ENCODE assay signal across 8 cellular contexts in the genomic region with DNA sequence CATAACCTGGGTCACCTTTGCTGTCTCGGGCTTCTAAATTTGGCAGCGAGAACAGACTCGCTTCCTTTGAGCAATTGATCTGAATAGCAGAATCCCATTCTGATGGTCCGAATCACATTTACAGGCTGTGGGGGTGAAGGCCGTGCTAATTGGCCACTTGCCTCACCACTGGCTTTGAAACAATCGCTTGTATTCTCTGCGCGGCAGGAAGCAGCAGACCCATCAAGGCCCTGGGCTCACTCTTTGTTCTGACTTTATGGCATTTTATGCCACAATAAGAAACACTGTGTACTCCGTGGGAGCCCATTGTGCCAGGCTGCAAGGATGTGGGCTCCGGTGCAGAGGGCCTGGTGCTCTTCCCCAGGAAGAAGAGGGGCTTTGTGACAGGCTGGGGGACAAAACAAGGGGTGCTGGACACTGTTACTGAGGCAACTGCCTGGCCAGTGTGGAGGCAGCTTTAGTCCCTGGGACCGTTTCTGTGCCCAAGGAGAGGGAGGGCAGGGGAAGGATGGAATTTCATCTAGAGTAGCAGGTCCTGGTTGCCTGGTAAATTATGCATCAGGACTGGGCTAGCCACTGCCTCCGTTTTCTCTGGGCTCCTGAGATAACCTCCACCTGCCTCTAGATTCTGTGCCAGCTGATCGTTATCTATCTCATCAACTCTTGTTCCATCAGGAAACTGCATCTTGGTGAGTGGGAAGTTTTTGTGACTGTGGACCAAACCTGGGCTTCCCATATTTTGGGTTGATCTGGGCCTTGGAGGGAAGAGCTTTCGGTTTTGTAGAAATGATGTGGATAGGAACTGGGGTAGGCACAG.
DNase-seq lines count a peak whose midpoint lies in the region; FAIRE-seq and TF ChIP-seq lines count a peak whose summit lies in the region.
"Had no signal": no experiment of that assay in that cellular context is flagged by ENCODE, and none has a peak within 500 bp of the region (broad histone marks: within the 10 kb centered on the region; RNA-seq: fewer than 3 reads in every experiment).

No MANE protein-coding gene starts in this region.

- H3K27me3 ChIP-seq in mammary epithelial cell (ENCODE audit: insufficient read depth, low read length) = no peaks in the 10 kb centered on the region
- no peaks in the 10 kb centered on the region for H3K27me3 ChIP-seq in smooth muscle cell (ENCODE audit: low read depth)
- H3K27me3 ChIP-seq in small intestine (ENCODE audit: control insufficient read depth in 2 of 2, insufficient read depth in 2 of 2, low read length in 2 of 2) = peaks cover 5 to 6% of the 10 kb centered on the region in 2 donors

- H3K79me2 ChIP-seq in mammary epithelial cell (ENCODE audit: insufficient read depth, low read length) = peaks cover 31% of the 10 kb centered on the region
- no peaks in the 10 kb centered on the region for H3K79me2 ChIP-seq in smooth muscle cell (ENCODE audit: low read depth)

- no peaks in the 10 kb centered on the region for H3F3A ChIP-seq in smooth muscle cell (ENCODE audit: low read depth)

- H3K4me1 ChIP-seq in mammary epithelial cell (ENCODE audit: insufficient read depth, low read length) (peaks cover 21% of the 10 kb centered on the region), smooth muscle cell (ENCODE audit: low read depth) (peaks cover 16% of the 10 kb centered on the region), small intestine (ENCODE audit: control insufficient read depth in 2 of 2, insufficient read depth in 1 of 2, low read depth in 1 of 2, low read length in 1 of 2) (no peaks in the 10 kb centered on the region)

- BruUV-seq in mammary epithelial cell (replicated peaks; lab: Mats Ljungman, UMichigan) = no TSS peak

- intact Hi-C loops in mammary epithelial cell (cut with micrococcal nuclease) = loop anchor here (1.0 to 10.0 kb wide), 4 partner anchors 56 to 489 kb away; no protein-coding TSS in a partner anchor

- dilution Hi-C loops in mammary epithelial cell (cut with HindIII; ENCODE audit: low sequenced_read_pairs) = no loop called here

- WGBS in mammary epithelial cell (ENCODE audit: low coverage, missing lambda C conversion rate) = 8% methylated on average over 14 of the region's 14 CpGs
- 29% methylated on average over 14 of the region's 14 CpGs for WGBS in smooth muscle cell (ENCODE audit: low lambda C conversion rate)
- 29 to 52% (median 39%) methylated on average over 14 of the region's 14 CpGs for WGBS in small intestine, 3 donors

- H3K9ac ChIP-seq in mammary epithelial cell (ENCODE audit: insufficient read depth, low read length) (peak overlapping the region; percentile 96), smooth muscle cell (ENCODE audit: low read depth) (no peak overlapping the region)

- H3K27ac ChIP-seq in mammary epithelial cell (ENCODE audit: insufficient read depth, low read depth, low read length) (peak overlapping the region; percentile 91), smooth muscle cell (ENCODE audit: low read depth) (no peak overlapping the region), small intestine (ENCODE audit: low read depth in 1 of 2, low read length in 1 of 2) (peak overlapping the region in 1 of 2 donors; percentile 39)

- no peaks in the 10 kb centered on the region for H3K36me3 ChIP-seq in mammary epithelial cell (ENCODE audit: insufficient read depth, low read length)
- no peaks in the 10 kb centered on the region for H3K36me3 ChIP-seq in smooth muscle cell (ENCODE audit: low read depth)
- no peaks in the 10 kb centered on the region for H3K36me3 ChIP-seq in small intestine (ENCODE audit: control insufficient read depth in 2 of 2, insufficient read depth in 2 of 2, low read length in 2 of 2)

- CTCF ChIA-PET in mammary epithelial cell (lab: Charles Lee; ENCODE audit: low non-redundant PET) = interaction anchor here (0.7 to 0.8 kb wide), 2 partner anchors 18 to 263 kb away, joined by 3 to 4 read pairs; no protein-coding TSS in a partner anchor

- H3K9me3 ChIP-seq in mammary epithelial cell (replicated peaks; ENCODE audit: insufficient read depth, low read length) (peaks cover 5% of the 10 kb centered on the region), smooth muscle cell (replicated peaks; ENCODE audit: low read depth) (no peaks in the 10 kb centered on the region), small intestine (ENCODE audit: control insufficient read depth, low read depth) (no peaks in the 10 kb centered on the region)

- H4K20me1 ChIP-seq in mammary epithelial cell (ENCODE audit: insufficient read depth, low read length) = no peaks in the 10 kb centered on the region
- no peaks in the 10 kb centered on the region for H4K20me1 ChIP-seq in smooth muscle cell (ENCODE audit: low read depth)

- peak overlapping the region; percentile 70 for H3K4me2 ChIP-seq in mammary epithelial cell (ENCODE audit: insufficient read depth, low read depth, low read length)
- peak overlapping the region; percentile 97 for H3K4me2 ChIP-seq in smooth muscle cell

- H2AFZ ChIP-seq in mammary epithelial cell (ENCODE audit: low read depth, low read length) = peak overlapping the region; percentile 10
- no peak overlapping the region for H2AFZ ChIP-seq in smooth muscle cell (ENCODE audit: low read depth)

- FAIRE-seq in small intestine (lab: Jason Lieb, UNC) = no peak

- DNase-seq in M059J (ENCODE audit: low read depth) (peak; percentile 46), mammary epithelial cell (peak; percentile 50), iPS-NIHi7 (ENCODE audit: extremely low spot score) (peak; percentile 40), smooth muscle cell (lab: John Stamatoyannopoulos, UW; ENCODE audit: unreplicated experiment) (no peak), NCI-H446 treated with DMSO at 0.1 percent for 48 hours (lab: John Stamatoyannopoulos, UW) (no peak), small intestine (no peak), NCI-H1694 treated with DMSO at 0.1 percent for 48 hours (lab: John Stamatoyannopoulos, UW) (no peak)
- DNase-seq: NCI-H1436 treated with DMSO at 0.1 percent for 48 hours had no signal

- in situ Hi-C loops in mammary epithelial cell (cut with MboI; ENCODE audit: low sequenced_read_pairs in 2 of 2) = loop anchor here in 1 of 2 donors (5.0 kb wide), 1 partner anchor 261 kb away; a partner anchor contains a TSS

- no peak for TF ChIP-seq CTCF in mammary epithelial cell (conservative IDR thresholded peaks at IDR 0.05 in 1 of 2, IDR thresholded peaks at IDR 0.05 in 1 of 2; ENCODE audit: extremely low read depth in 1 of 2, insufficient read depth in 1 of 2, low read depth in 1 of 2, low read length in 2 of 2)
- TF ChIP-seq CTCF in smooth muscle cell (IDR thresholded peaks at IDR 0.05; ENCODE audit: borderline replicate concordance, insufficient read depth, poor library complexity, severe bottlenecking) = no peak

- H3K4me3 ChIP-seq in mammary epithelial cell (replicated peaks in 1 of 3; ENCODE audit: insufficient read depth in 1 of 3, low read depth in 2 of 3, low read length in 3 of 3) = peak overlapping the region; percentile 58 to 79 (median 68)
- peak overlapping the region; percentile 87 for H3K4me3 ChIP-seq in smooth muscle cell
- no peak overlapping the region for H3K4me3 ChIP-seq in small intestine (ENCODE audit: low read depth in 1 of 2, low read length in 2 of 2)

Comparison
In these comparisons a context has a peak if more than half of its experiments do, and no peak if none do; other contexts are left out.
1. DNase-seq: peak in M059J (single experiment), mammary epithelial cell (single experiment) and iPS-NIHi7 (single experiment); none in smooth muscle cell (single experiment), NCI-H446 treated with DMSO at 0.1 percent for 48 hours (single experiment), small intestine (single experiment) and NCI-H1694 treated with DMSO at 0.1 percent for 48 hours (single experiment).
2. H3K4me3 ChIP-seq: peak in mammary epithelial cell (3 of 3) and smooth muscle cell (single experiment); none in small intestine (0 of 2).